Comparison of ENCODE assay signal across 14 cellular contexts in genomic region chr2:128797937-128798336, GRCh38.
DNase-seq lines count a peak whose midpoint lies in the region; ATAC-seq, FAIRE-seq and TF ChIP-seq lines count a peak whose summit lies in the region.
"Had no signal": no experiment of that assay in that cellular context is flagged by ENCODE, and none has a peak within 500 bp of the region (broad histone marks: within the 10 kb centered on the region; RNA-seq: fewer than 3 reads in every experiment).

No MANE protein-coding gene starts in this region.

- WGBS in esophagus squamous epithelium, 2 donors: 53 to 60% methylated on average over 6 of the region's 6 CpGs
- WGBS in smooth muscle cell (ENCODE audit: low lambda C conversion rate): 89% methylated on average over 6 of the region's 6 CpGs

- no peaks in the 10 kb centered on the region for H3K9me1 ChIP-seq in keratinocyte (ENCODE audit: control insufficient read depth, extremely low read depth, insufficient read depth, low read length)

- H3K4me3 Mint-ChIP-seq in CD4-positive, alpha-beta memory T cell: no peak overlapping the region
- H3K4me3 Mint-ChIP-seq: activated CD4-positive, alpha-beta T cell treated with anti-CD3 and anti-CD28 coated beads, Interleukin-2, amount 10 ng/mL, durations not matched to agents 7 days and 5 days; activated naive CD8-positive, alpha-beta T cell treated with anti-CD3 and anti-CD28 coated beads, Interleukin-2, amount 10 ng/mL, durations not matched to agents 7 days and 5 days; effector memory CD8-positive, alpha-beta T cell had no signal

- no peak for FAIRE-seq in keratinocyte (lab: Jason Lieb, UNC)

- H3K27me3 ChIP-seq in keratinocyte (ENCODE audit: control insufficient read depth, extremely low read depth, insufficient read depth, low read length): no peaks in the 10 kb centered on the region
- H3K27me3 ChIP-seq in esophagus squamous epithelium: no peaks in the 10 kb centered on the region
- H3K27me3 ChIP-seq in smooth muscle cell (ENCODE audit: low read depth): peaks cover 13% of the 10 kb centered on the region
- H3K27me3 ChIP-seq in CD4-positive, alpha-beta memory T cell (ENCODE audit: insufficient read depth, low read length): no peaks in the 10 kb centered on the region

- H4K20me1 ChIP-seq in keratinocyte (ENCODE audit: control insufficient read depth, extremely low read depth, insufficient read depth, low read length) (no peaks in the 10 kb centered on the region), smooth muscle cell (ENCODE audit: low read depth) (no peaks in the 10 kb centered on the region)

- intact Hi-C loops in esophagus squamous epithelium (cut with DNase I): no loop called here
- intact Hi-C loops in CD4-positive, alpha-beta memory T cell (cut with micrococcal nuclease): no loop called here

- H3K36me3 Mint-ChIP-seq in CD4-positive, alpha-beta memory T cell: no peaks in the 10 kb centered on the region
- H3K36me3 Mint-ChIP-seq: activated naive CD8-positive, alpha-beta T cell treated with anti-CD3 and anti-CD28 coated beads, Interleukin-2, amount 10 ng/mL, durations not matched to agents 7 days and 5 days had no signal

- no peaks in the 10 kb centered on the region for H3K36me3 ChIP-seq in keratinocyte (ENCODE audit: control insufficient read depth in 2 of 2, extremely low read depth in 1 of 2, insufficient read depth in 2 of 2, low read length in 2 of 2)
- no peaks in the 10 kb centered on the region for H3K36me3 ChIP-seq in esophagus squamous epithelium
- H3K36me3 ChIP-seq in smooth muscle cell (ENCODE audit: low read depth): no peaks in the 10 kb centered on the region
- H3K36me3 ChIP-seq in CD4-positive, alpha-beta memory T cell (ENCODE audit: insufficient read depth, low read length): no peaks in the 10 kb centered on the region

- H3K4me1 ChIP-seq in keratinocyte (ENCODE audit: control insufficient read depth, extremely low read depth, insufficient read depth, low read length) (peaks cover 4% of the 10 kb centered on the region), esophagus squamous epithelium (peaks cover 0 to 32% (median 13%) of the 10 kb centered on the region in 3 donors), smooth muscle cell (ENCODE audit: low read depth) (no peaks in the 10 kb centered on the region)
- H3K4me1 ChIP-seq in CD4-positive, alpha-beta memory T cell (ENCODE audit: insufficient read depth, low read length): no peaks in the 10 kb centered on the region

- H3K9me3 ChIP-seq in keratinocyte (ENCODE audit: control insufficient read depth, low read depth, low read length) (no peaks in the 10 kb centered on the region), esophagus squamous epithelium (no peaks in the 10 kb centered on the region), smooth muscle cell (replicated peaks; ENCODE audit: low read depth) (no peaks in the 10 kb centered on the region)
- no peaks in the 10 kb centered on the region for H3K9me3 ChIP-seq in CD4-positive, alpha-beta memory T cell (ENCODE audit: control insufficient read depth in 1 of 2, low read length in 2 of 2)

- H3K9ac ChIP-seq in keratinocyte (ENCODE audit: control insufficient read depth, extremely low read depth, insufficient read depth, low read length) (no peak overlapping the region), smooth muscle cell (ENCODE audit: low read depth) (no peak overlapping the region)

- H3K4me2 ChIP-seq in keratinocyte (ENCODE audit: control insufficient read depth, extremely low read depth, insufficient read depth, low read depth, low read length) (peak overlapping the region; percentile 47), smooth muscle cell (no peak overlapping the region)

- H3K4me1 Mint-ChIP-seq in CD4-positive, alpha-beta memory T cell: no peaks in the 10 kb centered on the region
- H3K4me1 Mint-ChIP-seq: activated CD4-positive, alpha-beta T cell treated with anti-CD3 and anti-CD28 coated beads, Interleukin-2, amount 10 ng/mL, durations not matched to agents 7 days and 5 days; activated naive CD8-positive, alpha-beta T cell treated with anti-CD3 and anti-CD28 coated beads, Interleukin-2, amount 10 ng/mL, durations not matched to agents 7 days and 5 days had no signal

- dilution Hi-C loops in keratinocyte (cut with MboI; ENCODE audit: extremely low pct_ligation_motif_present, low sequenced_read_pairs): no loop called here

- peaks cover 0 to 6% of the 10 kb centered on the region in 2 donors for H3K27me3 Mint-ChIP-seq in CD4-positive, alpha-beta memory T cell
- H3K27me3 Mint-ChIP-seq: effector memory CD8-positive, alpha-beta T cell had no signal

- H3K27ac ChIP-seq in keratinocyte (ENCODE audit: control insufficient read depth, insufficient read depth, low read length) (no peak overlapping the region), esophagus squamous epithelium (peak overlapping the region in 2 of 4 donors; percentile 26 to 48), smooth muscle cell (ENCODE audit: low read depth) (no peak overlapping the region)
- H3K27ac ChIP-seq in CD4-positive, alpha-beta memory T cell (ENCODE audit: low read depth, low read length): no peak overlapping the region
- H3K27ac ChIP-seq: C4-2B, SK-N-MC had no signal

- H3K9me3 Mint-ChIP-seq in CD4-positive, alpha-beta memory T cell: peaks cover 0 to 3% (median 0%) of the 10 kb centered on the region in 8 donors
- H3K9me3 Mint-ChIP-seq: activated CD4-positive, alpha-beta T cell treated with anti-CD3 and anti-CD28 coated beads, Interleukin-2, amount 10 ng/mL, durations not matched to agents 7 days and 5 days; activated naive CD8-positive, alpha-beta T cell treated with anti-CD3 and anti-CD28 coated beads, Interleukin-2, amount 10 ng/mL, durations not matched to agents 7 days and 5 days; effector memory CD8-positive, alpha-beta T cell had no signal

- TF ChIP-seq CTCF in keratinocyte (optimal IDR thresholded peaks at IDR 0.05 in 1 of 3, IDR thresholded peaks at IDR 0.05 in 1 of 3, conservative IDR thresholded peaks at IDR 0.05 in 1 of 3; ENCODE audit: extremely low read depth in 1 of 3, insufficient read depth in 2 of 3, low read length in 3 of 3): no peak
- no peak for TF ChIP-seq CTCF in esophagus squamous epithelium (IDR thresholded peaks at IDR 0.05)
- no peak for TF ChIP-seq CTCF in smooth muscle cell (IDR thresholded peaks at IDR 0.05; ENCODE audit: borderline replicate concordance, insufficient read depth, poor library complexity, severe bottlenecking)

- H3K79me2 ChIP-seq in keratinocyte (ENCODE audit: control insufficient read depth, insufficient read depth, low read length) (no peaks in the 10 kb centered on the region), smooth muscle cell (ENCODE audit: low read depth) (no peaks in the 10 kb centered on the region)

- no peak overlapping the region for H3K27ac Mint-ChIP-seq in CD4-positive, alpha-beta memory T cell
- H3K27ac Mint-ChIP-seq: activated CD4-positive, alpha-beta T cell treated with anti-CD3 and anti-CD28 coated beads, Interleukin-2, amount 10 ng/mL, durations not matched to agents 7 days and 5 days; activated naive CD8-positive, alpha-beta T cell treated with anti-CD3 and anti-CD28 coated beads, Interleukin-2, amount 10 ng/mL, durations not matched to agents 7 days and 5 days; effector memory CD8-positive, alpha-beta T cell had no signal

- ATAC-seq in GM18858 (IDR thresholded peaks at IDR 0.05; ENCODE audit: unreplicated experiment): peak; percentile 83
- ATAC-seq in GM21390 (IDR thresholded peaks at IDR 0.05; ENCODE audit: unreplicated experiment): peak; percentile 90
- peak; percentile 80 for ATAC-seq in HG03103 (IDR thresholded peaks at IDR 0.05; ENCODE audit: low read depth, unreplicated experiment)
- ATAC-seq: effector memory CD8-positive, alpha-beta T cell had no signal

- TF ChIP-seq POLR2A in esophagus squamous epithelium (IDR thresholded peaks at IDR 0.05): no peak

- DNase-seq in keratinocyte (ENCODE audit: low read depth, low spot score) (no peak), esophagus squamous epithelium (lab: John Stamatoyannopoulos, UW) (no peak), foreskin melanocyte (no peak), smooth muscle cell (lab: John Stamatoyannopoulos, UW; ENCODE audit: unreplicated experiment) (no peak)
- DNase-seq in CD4-positive, alpha-beta memory T cell: no peak
- DNase-seq: activated CD4-positive, alpha-beta T cell treated with anti-CD3 and anti-CD28 coated beads, Interleukin-2, amount 10 ng/mL, durations not matched to agents 7 days and 5 days; activated naive CD8-positive, alpha-beta T cell treated with anti-CD3 and anti-CD28 coated beads, Interleukin-2, amount 10 ng/mL, durations not matched to agents 7 days and 5 days; effector memory CD8-positive, alpha-beta T cell; NCI-H446 treated with DMSO at 0.1 percent for 48 hours had no signal

- CTCF ChIA-PET in CD4-positive, alpha-beta memory T cell (lab: Charles Lee; ENCODE audit: partially characterized antibody): no interaction called here

- H3F3A ChIP-seq in smooth muscle cell (ENCODE audit: low read depth): no peaks in the 10 kb centered on the region

- no peak overlapping the region for H3K4me3 ChIP-seq in keratinocyte (ENCODE audit: control insufficient read depth in 2 of 3, extremely low read depth in 1 of 3, insufficient read depth in 2 of 3, low read depth in 1 of 3, low read length in 3 of 3)
- no peak overlapping the region for H3K4me3 ChIP-seq in esophagus squamous epithelium
- no peak overlapping the region for H3K4me3 ChIP-seq in smooth muscle cell
- H3K4me3 ChIP-seq in CD4-positive, alpha-beta memory T cell (ENCODE audit: low read length in 2 of 2): no peak overlapping the region
- H3K4me3 ChIP-seq: SK-N-MC had no signal

- H2AFZ ChIP-seq in keratinocyte (ENCODE audit: control insufficient read depth, low read length) (peak overlapping the region; percentile 32), smooth muscle cell (ENCODE audit: low read depth) (no peak overlapping the region)

- POLR2A ChIA-PET in CD4-positive, alpha-beta memory T cell (lab: Charles Lee; ENCODE audit: partially characterized antibody): no interaction called here
